In the genomic region with DNA sequence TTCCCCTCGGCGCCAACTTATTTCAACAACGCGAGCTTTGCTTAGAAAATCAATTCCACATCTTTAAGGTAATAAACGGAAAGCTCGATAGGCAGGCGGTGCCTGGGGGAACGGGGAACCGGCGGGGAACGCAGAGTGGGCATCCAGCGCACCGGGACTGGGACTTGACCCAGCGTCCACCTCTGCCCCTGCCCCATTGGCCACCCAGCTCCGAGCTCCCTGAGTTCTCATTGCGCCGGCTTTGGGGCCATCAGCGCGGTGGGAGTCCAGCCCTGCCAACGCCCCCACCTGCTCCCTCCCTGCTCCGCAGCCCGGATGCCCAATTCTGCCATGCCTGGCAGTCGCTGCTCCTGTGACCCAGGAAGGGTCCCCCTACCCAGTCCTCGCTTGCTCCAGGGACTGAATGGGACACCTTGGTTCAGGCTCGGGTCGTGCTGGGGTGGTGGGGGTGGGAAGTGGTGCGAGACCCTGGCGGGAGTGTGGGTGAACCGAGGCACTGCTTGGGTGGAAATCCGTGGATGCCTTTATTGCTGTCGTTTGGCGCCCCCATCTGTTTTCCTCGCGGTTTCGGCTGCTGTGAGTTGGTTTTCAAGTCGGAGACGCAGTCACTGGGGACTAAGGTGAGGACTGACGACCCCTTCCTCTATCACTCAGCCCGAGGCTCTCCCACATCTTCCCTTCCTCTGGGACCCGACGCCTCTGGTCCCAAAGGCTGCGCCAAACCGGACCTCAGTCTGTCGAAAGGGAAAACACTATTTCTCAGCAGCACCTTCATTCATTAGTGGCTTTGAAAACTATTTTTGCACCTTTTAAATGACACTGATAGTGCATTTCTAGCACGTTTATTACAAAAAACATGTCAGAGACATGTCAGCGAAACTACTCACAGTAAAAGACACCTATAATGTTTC, we compare ENCODE assay signal across 8 cellular contexts. TPM values are rescaled to one million over a fixed set of nuclear protein-coding genes. Genes with fewer than 3 reads are reported as not detected.
DNase-seq lines count a peak whose midpoint lies in the region; ATAC-seq and TF ChIP-seq lines count a peak whose summit lies in the region.

No MANE protein-coding gene starts in this region.

- TF ChIP-seq CTCF in colonic mucosa (IDR thresholded peaks at IDR 0.05): no peak
- peak; percentile 75 for TF ChIP-seq CTCF in neural progenitor cell (IDR thresholded peaks at IDR 0.05)

- no peaks in the 10 kb centered on the region for H3K79me2 ChIP-seq in neural progenitor cell (ENCODE audit: low read depth)

- peak overlapping the region; percentile 75 for H3K4me2 ChIP-seq in neural progenitor cell

- H3K9ac ChIP-seq in ES-I3 (ENCODE audit: low read depth, low read length) (peak overlapping the region; percentile 44; the same call in 1 of the 2 replicates), colonic mucosa (ENCODE audit: low read depth in 2 of 2, low read length in 2 of 2) (no peak overlapping the region), neural progenitor cell (no peak overlapping the region)

- no peaks in the 10 kb centered on the region for H3K36me3 ChIP-seq in ES-I3 (ENCODE audit: insufficient read depth, low read length)
- no peaks in the 10 kb centered on the region for H3K36me3 ChIP-seq in colonic mucosa
- H3K36me3 ChIP-seq in neural progenitor cell: no peaks in the 10 kb centered on the region

- peaks cover 92% of the 10 kb centered on the region for H4K20me1 ChIP-seq in neural progenitor cell (ENCODE audit: low read depth)

- peaks cover 96% of the 10 kb centered on the region for H3K27me3 Mint-ChIP-seq in neural progenitor cell (ENCODE audit: insufficient read depth, low read depth)

- ATAC-seq in GM18502 (IDR thresholded peaks at IDR 0.05; ENCODE audit: poor library complexity, unreplicated experiment): no peak

- H3K27ac Mint-ChIP-seq in neural progenitor cell: no peak overlapping the region

- H3K4me3 Mint-ChIP-seq in neural progenitor cell: no peak overlapping the region

- H3K9me3 ChIP-seq in ES-I3 (ENCODE audit: control insufficient read depth, insufficient read depth, low read length): no peaks in the 10 kb centered on the region
- no peaks in the 10 kb centered on the region for H3K9me3 ChIP-seq in colonic mucosa
- no peaks in the 10 kb centered on the region for H3K9me3 ChIP-seq in neural progenitor cell (ENCODE audit: low read depth)

- H2AFZ ChIP-seq in neural progenitor cell (replicated peaks): no peak overlapping the region

- no peaks in the 10 kb centered on the region for H3K36me3 Mint-ChIP-seq in neural progenitor cell

- DNase-seq in 8988T: peak; percentile 84
- DNase-seq in NCI-H748 treated with DMSO at 0.1 percent for 48 hours (lab: John Stamatoyannopoulos, UW): peak; percentile 70
- peak; percentile 56 for DNase-seq in colonic mucosa
- DNase-seq in neural progenitor cell (ENCODE audit: low spot score): peak; percentile 78
- no peak for DNase-seq in effector CD8-positive, alpha-beta T cell (lab: John Stamatoyannopoulos, UW)
- no peak for DNase-seq in stimulated activated CD4-positive, alpha-beta T cell treated with anti-CD3 and anti-CD28 coated beads, Interleukin-4, amount 100 ng/mL, for 4 hours

- intact Hi-C loops in colonic mucosa (cut with DNase I): loop anchor here (5.0 kb wide), 2 partner anchors 399 to 834 kb away; no protein-coding TSS in a partner anchor

- H3K4me1 ChIP-seq in ES-I3 (ENCODE audit: insufficient read depth, low read length): no peaks in the 10 kb centered on the region
- H3K4me1 ChIP-seq in colonic mucosa: peaks cover 11% of the 10 kb centered on the region
- peaks cover 7% of the 10 kb centered on the region for H3K4me1 ChIP-seq in neural progenitor cell

- no peak overlapping the region for H3K27ac ChIP-seq in colonic mucosa
- H3K27ac ChIP-seq in neural progenitor cell: no peak overlapping the region

- H3K4me3 ChIP-seq in colonic mucosa (no peak overlapping the region), neural progenitor cell (peak overlapping the region; percentile 32)

- H3K27me3 ChIP-seq in colonic mucosa: peaks cover 100% of the 10 kb centered on the region
- peaks cover 100% of the 10 kb centered on the region for H3K27me3 ChIP-seq in neural progenitor cell

- H3K9me3 Mint-ChIP-seq in neural progenitor cell: peaks cover 3% of the 10 kb centered on the region

- H3F3A ChIP-seq in neural progenitor cell (ENCODE audit: low read depth): peaks cover 6% of the 10 kb centered on the region

- peaks cover 8% of the 10 kb centered on the region for H3K4me1 Mint-ChIP-seq in neural progenitor cell

RNA-seq across cellular contexts. Expression of gene EVX2, which starts 2.4 kb away (rescaled TPM):
- not detected for total RNA-seq in colonic mucosa
- not detected in 2 replicates for total RNA-seq in neural progenitor cell (ENCODE audit: low replicate concordance)

RNA-seq across cellular contexts. Expression of gene HOXD13, which starts 6.4 kb away (rescaled TPM):
- total RNA-seq in colonic mucosa (under 1 TPM; 0.32 to 0.77 TPM), neural progenitor cell (ENCODE audit: low replicate concordance) (not detected in 2 replicates)

RNA-seq across cellular contexts. Expression of gene HOXD12, which starts 13.5 kb away (rescaled TPM):
- total RNA-seq in colonic mucosa (not detected), neural progenitor cell (ENCODE audit: low replicate concordance) (not detected in 2 replicates)

RNA-seq across cellular contexts. Expression of gene HOXD11, which starts 21.0 kb away (rescaled TPM):
- total RNA-seq in colonic mucosa (1 to 10 TPM in 1 of 2 donors, under 1 TPM in 1; 0.25 to 1.6 TPM), neural progenitor cell (ENCODE audit: low replicate concordance) (not detected in 2 replicates)

RNA-seq across cellular contexts. Expression of gene HOXD10, which starts 30.5 kb away (rescaled TPM):
- 1 to 10 TPM in 1 of 2 donors, under 1 TPM in 1; 0.32 to 1.9 TPM for total RNA-seq in colonic mucosa
- total RNA-seq in neural progenitor cell (ENCODE audit: low replicate concordance): not detected in 2 replicates

Comparison
In these comparisons a context has a peak if more than half of its experiments do, and no peak if none do; other contexts are left out.
1. DNase-seq: peak in 8988T (single experiment), NCI-H748 treated with DMSO at 0.1 percent for 48 hours (single experiment), colonic mucosa (single experiment) and neural progenitor cell (single experiment); none in effector CD8-positive, alpha-beta T cell (single experiment) and stimulated activated CD4-positive, alpha-beta T cell treated with anti-CD3 and anti-CD28 coated beads, Interleukin-4, amount 100 ng/mL, for 4 hours (0 of 2).